ENCODE assay signal across 21 cellular contexts in genomic region chr2:30296496-30296895, GRCh38.
"Had no signal": no experiment of that assay in that cellular context is flagged by ENCODE, and none has a peak within 500 bp of the region (broad histone marks: within the 10 kb centered on the region; RNA-seq: fewer than 3 reads in every experiment).

No MANE protein-coding gene starts in this region.

- H3K27ac ChIP-seq: dorsolateral prefrontal cortex, pancreas, stomach, testis, tibial nerve, upper lobe of left lung had no signal

- H3K27me3 Mint-ChIP-seq: naive thymus-derived CD8-positive, alpha-beta T cell; progenitor cell of endocrine pancreas had no signal

- H3K36me3 Mint-ChIP-seq: naive thymus-derived CD8-positive, alpha-beta T cell had no signal

- H3K4me1 ChIP-seq: testis had no signal

- H3K4me3 Mint-ChIP-seq: naive thymus-derived CD8-positive, alpha-beta T cell; nephron progenitor cell had no signal

- H3K36me3 ChIP-seq: pancreas, stomach, tibial nerve, upper lobe of left lung had no signal

- H3K27ac Mint-ChIP-seq: progenitor cell of endocrine pancreas had no signal

- DNase-seq: dorsolateral prefrontal cortex; effector CD4-positive, alpha-beta T cell; kidney; naive thymus-derived CD8-positive, alpha-beta T cell; nephron progenitor cell; occipital lobe; pancreas; stimulated activated CD4-positive, alpha-beta T cell treated with anti-CD3 and anti-CD28 coated beads, Interleukin-12 subunit alpha, Interleukin-12 subunit beta, amount 100 ng/mL, for 4 hours; stimulated activated CD4-positive, alpha-beta T cell treated with anti-CD3 and anti-CD28 coated beads, Interleukin-1b, Interleukin-23, amount 100 ng/mL, for 48 hours; stimulated activated CD4-positive, alpha-beta T cell treated with anti-CD3 and anti-CD28 coated beads, Interleukin-4, amount 100 ng/mL, for 1 hour; stimulated activated CD8-positive, alpha-beta memory T cell treated with anti-CD3 and anti-CD28 coated beads, Interleukin-4, amount 100 ng/mL, for 48 hours; stimulated activated naive CD4-positive, alpha-beta T cell treated with Interleukin-2 at 50 U/mL for 16 hours; stomach; testis had no signal

- H3K9me3 Mint-ChIP-seq: nephron progenitor cell had no signal

- H3K4me2 ChIP-seq: smooth muscle cell had no signal

- H3K4me3 ChIP-seq: dorsolateral prefrontal cortex, lung, pancreas, smooth muscle cell, stomach, testis, tibial nerve, upper lobe of left lung had no signal

- H3K9me3 ChIP-seq: pancreas, stomach, testis, tibial nerve, upper lobe of left lung had no signal

- ATAC-seq: left lobe of liver; naive thymus-derived CD8-positive, alpha-beta T cell; pancreas; sciatic nerve had no signal

- H3K27me3 ChIP-seq: dorsolateral prefrontal cortex, pancreas, stomach, testis, tibial nerve, upper lobe of left lung had no signal
